Comparison of ENCODE assay signal across 8 cellular contexts in genomic region chr9:130054428-130054786, GRCh38. TPM values are rescaled to one million over a fixed set of nuclear protein-coding genes. Genes with fewer than 3 reads are reported as not detected.
DNase-seq lines count a peak whose midpoint lies in the region; ATAC-seq and TF ChIP-seq lines count a peak whose summit lies in the region.

No MANE protein-coding gene starts in this region.

- H3K9me3 ChIP-seq in A673 (ENCODE audit: low read depth, low read length, poor library complexity, severe bottlenecking) (no peaks in the 10 kb centered on the region), mucosa of descending colon (no peaks in the 10 kb centered on the region)

- intact Hi-C loops in A673 (cut with micrococcal nuclease; ENCODE audit: unreplicated experiment): loop anchor here (5.0 kb wide), 1 partner anchor 43 kb away; no protein-coding TSS in a partner anchor
- intact Hi-C loops in mucosa of descending colon (cut with DNase I, micrococcal nuclease): no loop called here
- intact Hi-C loops in posterior cingulate gyrus (cut with DNase I): no loop called here

- TF ChIP-seq CTCF in A673 (conservative IDR thresholded peaks at IDR 0.05; ENCODE audit: low read depth, low read length): no peak
- TF ChIP-seq CTCF in choroid plexus epithelial cell (conservative IDR thresholded peaks at IDR 0.05; ENCODE audit: low read depth, low read length): no peak
- TF ChIP-seq CTCF in mucosa of descending colon (IDR thresholded peaks at IDR 0.05): no peak

- H3K27ac Mint-ChIP-seq in IgD-negative memory B cell: peak overlapping the region; percentile 86 to 97 (median 96)

- ATAC-seq in mucosa of descending colon (peak; percentile 47), GM19455 (IDR thresholded peaks at IDR 0.05; ENCODE audit: unreplicated experiment) (no peak), HG02588 (IDR thresholded peaks at IDR 0.05; ENCODE audit: unreplicated experiment) (no peak)

- TSS peak; percentile 57 for BruUV-seq in A673 (replicated peaks; lab: Mats Ljungman, UMichigan)

- H3K4me1 ChIP-seq in A673 (ENCODE audit: insufficient read depth, low read length, poor library complexity, severe bottlenecking) (peaks cover 17% of the 10 kb centered on the region), mucosa of descending colon (ENCODE audit: low read depth) (peaks cover 31% of the 10 kb centered on the region)

- no peaks in the 10 kb centered on the region for H3K36me3 Mint-ChIP-seq in IgD-negative memory B cell

- H3K4me3 ChIP-seq in A673 (ENCODE audit: low read depth, low read length, poor library complexity, severe bottlenecking) (peak overlapping the region; percentile 68), choroid plexus epithelial cell (ENCODE audit: low read depth, low read length) (peak overlapping the region; percentile 90), mucosa of descending colon (peak overlapping the region; percentile 94)

- H3K27me3 ChIP-seq in A673 (replicated peaks; ENCODE audit: insufficient read depth, low read depth, low read length, poor library complexity): no peaks in the 10 kb centered on the region

- H3K4me1 Mint-ChIP-seq in IgD-negative memory B cell: peaks cover 17 to 22% (median 18%) of the 10 kb centered on the region in 3 donors

- peak overlapping the region; percentile 91 to 97 (median 95) for H3K4me3 Mint-ChIP-seq in IgD-negative memory B cell

- no peaks in the 10 kb centered on the region for H3K27me3 Mint-ChIP-seq in IgD-negative memory B cell

- H3K27ac ChIP-seq in A673 (ENCODE audit: low read depth, low read length, poor library complexity, severe bottlenecking): peak overlapping the region; percentile 93

- POLR2A ChIA-PET in A673 (lab: Charles Lee; ENCODE audit: low non-redundant PET): no interaction called here

- no peaks in the 10 kb centered on the region for H3K9me3 Mint-ChIP-seq in IgD-negative memory B cell

- CTCF ChIA-PET in A673 (lab: Charles Lee): no interaction called here

- H3K36me3 ChIP-seq in A673 (ENCODE audit: insufficient read depth, low read length, poor library complexity, severe bottlenecking): peaks cover 6% of the 10 kb centered on the region
- no peaks in the 10 kb centered on the region for H3K36me3 ChIP-seq in mucosa of descending colon (ENCODE audit: low read depth)

- no peak for DNase-seq in A673 (ENCODE audit: low spot score)
- no peak for DNase-seq in choroid plexus epithelial cell (ENCODE audit: low read depth)
- DNase-seq in mucosa of descending colon: no peak
- no peak for DNase-seq in posterior cingulate gyrus
- DNase-seq in T1000 (lab: John Stamatoyannopoulos, UW): no peak

RNA-seq across cellular contexts. Expression of gene GPR107, which starts 0.7 kb away (rescaled TPM):
- total RNA-seq in A673 (2021) (47.1 and 50.9 TPM in 2 replicates), mucosa of descending colon (10 to 100 TPM; 39.7 to 50.1 (median 49.1) TPM)
- 2.1 TPM for polyA plus RNA-seq in IgD-negative memory B cell

RNA-seq across cellular contexts. Expression of gene FNBP1, which starts 11.4 kb away (rescaled TPM):
- total RNA-seq in A673 (2021) (200 and 215 TPM in 2 replicates), mucosa of descending colon (100 to 1,000 TPM in 1 of 3 donors, 10 to 100 TPM in 2; 40.9 to 176 (median 42.0) TPM)
- 173 TPM for polyA plus RNA-seq in IgD-negative memory B cell
